1 cellular context compared by ENCODE assay signal in the genomic region with DNA sequence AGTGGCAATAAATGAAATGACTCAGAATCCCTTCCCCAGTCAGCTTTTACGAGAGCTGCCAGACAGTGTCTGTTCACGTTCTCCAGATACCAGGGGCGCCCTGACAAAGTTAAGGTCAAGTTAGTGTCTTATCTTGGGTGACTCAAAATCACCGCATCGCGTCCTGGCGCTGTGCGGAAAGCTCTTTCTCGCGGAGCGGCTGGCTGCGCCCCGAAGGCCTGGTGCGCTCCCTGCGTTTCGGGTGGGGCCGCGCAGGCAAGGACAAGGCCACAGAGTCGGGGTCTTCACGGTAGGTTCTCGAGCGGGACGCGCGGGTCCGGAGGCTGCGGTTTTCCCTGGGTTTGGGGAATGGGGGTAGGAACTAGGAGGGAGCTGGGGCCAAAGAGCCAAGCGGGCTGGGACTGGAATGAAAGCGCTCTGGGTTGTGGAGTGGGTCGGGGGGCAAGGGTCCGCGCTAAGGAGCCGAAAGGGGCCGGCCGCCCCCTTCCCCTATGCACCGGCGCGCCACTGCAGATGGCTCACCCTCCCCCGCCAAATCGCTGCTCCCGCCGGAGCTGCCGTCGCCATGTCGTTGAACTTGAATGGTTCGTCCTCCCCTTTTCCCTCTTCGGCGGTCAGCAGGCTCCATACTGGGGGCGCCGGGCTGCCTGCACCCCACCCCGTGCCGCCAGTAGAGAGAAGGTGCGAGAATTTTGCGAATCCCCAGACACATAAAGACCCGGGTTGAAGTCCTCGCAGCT.
A peak's percentile ranks its signal among the peaks of the same experiment; 100 is the strongest.
TF ChIP-seq lines count a peak whose summit lies in the region.

No MANE protein-coding gene starts in this region.

TF ChIP-seq in neural cell, 6 proteins besides CTCF, POLR2A, EP300 and RAD21:
- TF ChIP-seq POLR2AphosphoS5 (IDR thresholded peaks at IDR 0.05) = no peak
- TF ChIP-seq EZH2 (IDR thresholded peaks at IDR 0.05; ENCODE audit: borderline replicate concordance, insufficient read depth, low read length, poor library complexity, severe bottlenecking) = peak; percentile 78
